8 cellular contexts compared by ENCODE assay signal in the genomic region with DNA sequence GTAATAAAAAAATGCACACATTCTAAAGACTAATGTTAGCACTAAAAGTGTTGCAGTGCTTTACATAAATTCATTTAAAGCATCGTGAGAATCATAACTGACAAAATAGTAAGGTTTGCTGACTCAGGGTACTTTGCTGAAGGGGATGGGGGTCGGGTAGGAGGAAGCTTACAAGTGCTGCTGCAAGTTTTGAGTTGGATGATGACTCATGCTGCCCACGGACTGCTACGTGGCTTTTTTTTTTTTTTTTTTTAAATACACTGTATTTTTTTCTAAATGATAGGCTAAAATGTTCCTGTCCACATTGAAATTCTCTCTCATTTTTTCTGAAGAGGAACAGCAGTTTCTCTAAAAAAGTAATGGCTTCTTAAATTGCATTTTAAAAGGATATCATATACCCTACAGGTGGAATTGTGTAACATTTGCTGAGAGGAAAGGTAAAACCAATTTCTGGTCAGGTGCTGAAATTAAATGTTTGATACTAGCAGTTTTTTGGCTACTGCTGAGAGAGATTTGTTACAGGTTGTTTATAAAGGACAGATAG.
DNase-seq lines count a peak whose midpoint lies in the region; ATAC-seq lines count a peak whose summit lies in the region.

No MANE protein-coding gene starts in this region.

- H3K4me3 ChIP-seq in effector memory CD4-positive, alpha-beta T cell (ENCODE audit: insufficient read depth, low read depth, low read length, poor library complexity, severe bottlenecking), result no peak overlapping the region
- H3K4me3 ChIP-seq in muscle layer of colon (ENCODE audit: low read depth in 1 of 2, low read length in 2 of 2), result peak overlapping the region in 1 of 2 donors; percentile 100

- peak; percentile 32 to 39 for DNase-seq in NCI-H524 (lab: John Stamatoyannopoulos, UW)
- DNase-seq in NCI-H524 treated with DMSO at 0.1 percent for 48 hours (lab: John Stamatoyannopoulos, UW), result no peak
- peak; percentile 71 for DNase-seq in NAMALWA (ENCODE audit: low spot score)
- DNase-seq in activated CD4-positive, alpha-beta T cell treated with anti-CD3 and anti-CD28 coated beads, Interleukin-2, amount 50 U/mL, for 48 hours, result peak; percentile 68 to 73
- peak; percentile 44 to 51 (median 48) for DNase-seq in effector memory CD4-positive, alpha-beta T cell
- peak; percentile 61 to 71 for DNase-seq in stimulated activated CD8-positive, alpha-beta memory T cell treated with anti-CD3 and anti-CD28 coated beads, Interleukin-7, amount 100 ng/mL, for 4 hours (ENCODE audit: low read depth in 2 of 2)

- H3K27ac ChIP-seq in effector memory CD4-positive, alpha-beta T cell (ENCODE audit: insufficient read depth, low read length, poor library complexity, severe bottlenecking), result no peak overlapping the region
- H3K27ac ChIP-seq in muscle layer of colon (ENCODE audit: low read depth, low read length), result peak overlapping the region; percentile 87

- ATAC-seq in GM18867 (IDR thresholded peaks at IDR 0.05; ENCODE audit: unreplicated experiment), result no peak

- no peaks in the 10 kb centered on the region for H3K9me3 ChIP-seq in effector memory CD4-positive, alpha-beta T cell (ENCODE audit: control insufficient read depth, low read length)
- H3K9me3 ChIP-seq in muscle layer of colon (ENCODE audit: low read length), result no peaks in the 10 kb centered on the region

- H3K36me3 ChIP-seq in effector memory CD4-positive, alpha-beta T cell (ENCODE audit: control insufficient read depth, insufficient read depth, low read length), result no peaks in the 10 kb centered on the region
- H3K36me3 ChIP-seq in muscle layer of colon (ENCODE audit: insufficient read depth, low read length), result no peaks in the 10 kb centered on the region

- H3K9ac ChIP-seq in muscle layer of colon (ENCODE audit: low read length), result peak overlapping the region; percentile 94

- peaks cover 8% of the 10 kb centered on the region for H3K4me1 ChIP-seq in effector memory CD4-positive, alpha-beta T cell (ENCODE audit: control insufficient read depth, insufficient read depth, low read length, poor library complexity, severe bottlenecking)
- H3K4me1 ChIP-seq in muscle layer of colon (ENCODE audit: insufficient read depth, low read length), result peaks cover 25% of the 10 kb centered on the region

- no peaks in the 10 kb centered on the region for H3K27me3 ChIP-seq in effector memory CD4-positive, alpha-beta T cell (replicated peaks; ENCODE audit: control insufficient read depth, insufficient read depth, low read length, poor library complexity, severe bottlenecking)
- no peaks in the 10 kb centered on the region for H3K27me3 ChIP-seq in muscle layer of colon (ENCODE audit: control insufficient read depth in 1 of 2, insufficient read depth in 2 of 2, low read length in 2 of 2)
